14 cellular contexts compared by ENCODE assay signal in the genomic region with DNA sequence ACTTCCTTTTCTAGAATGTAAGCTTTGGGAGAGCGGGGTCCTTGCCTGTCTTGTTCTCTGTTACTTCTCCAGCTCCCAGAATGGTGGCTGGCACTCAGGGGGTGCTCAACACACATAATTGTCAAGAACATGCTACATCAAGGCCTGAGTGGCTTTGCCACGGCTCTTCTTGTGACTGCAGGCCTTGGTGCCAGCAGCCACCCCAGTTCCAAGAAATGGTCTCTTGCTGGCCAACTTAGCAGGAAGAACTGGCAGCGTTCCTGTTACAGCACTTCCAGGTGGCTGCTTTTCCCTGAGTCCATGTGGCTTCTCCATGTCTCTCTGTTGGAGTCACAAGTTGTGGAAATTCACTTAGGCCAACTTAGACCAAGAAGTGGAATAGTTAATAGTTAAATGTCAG. TPM values are rescaled to one million over a fixed set of nuclear protein-coding genes. Genes with fewer than 3 reads are reported as not detected.
"Had no signal": no experiment of that assay in that cellular context is flagged by ENCODE, and none has a peak within 500 bp of the region (broad histone marks: within the 10 kb centered on the region; RNA-seq: fewer than 3 reads in every experiment).

No MANE protein-coding gene starts in this region.

- DNase-seq: activated CD4-positive, alpha-beta T cell treated with anti-CD3 and anti-CD28 coated beads, Interleukin-2, amount 50 U/mL, for 1 hour; activated CD4-positive, CD25-positive, alpha-beta regulatory T cell; activated effector memory CD4-positive, alpha-beta T cell treated with anti-CD3 and anti-CD28 coated beads, Interleukin-2, amount 50 U/mL, for 16 hours; activated T-cell treated with anti-CD3 and anti-CD28 coated beads, Interleukin-2, amount 50 U/mL, for 1 hour; foreskin melanocyte; immature natural killer cell; stimulated activated naive CD4-positive, alpha-beta T cell; transverse colon had no signal

- H3K9me3 ChIP-seq: transverse colon had no signal

- H3K27me3 Mint-ChIP-seq: activated naive CD4-positive, alpha-beta T cell treated with anti-CD3 and anti-CD28 coated beads, Interleukin-2, amount 50 U/mL, for 24 hours had no signal

- H3K27me3 ChIP-seq: transverse colon had no signal

- H3K4me1 Mint-ChIP-seq: mesothelial cell of epicardium had no signal

- H3K27ac ChIP-seq: epithelial cell of prostate, transverse colon had no signal

- H3K4me1 ChIP-seq: transverse colon had no signal

- H3K4me3 ChIP-seq: transverse colon had no signal

- H3K27ac Mint-ChIP-seq: activated naive CD4-positive, alpha-beta T cell treated with anti-CD3 and anti-CD28 coated beads, Interleukin-2, amount 50 U/mL, for 24 hours; mesothelial cell of epicardium had no signal

- H3K4me3 Mint-ChIP-seq: activated naive CD4-positive, alpha-beta T cell treated with anti-CD3 and anti-CD28 coated beads, Interleukin-2, amount 50 U/mL, for 24 hours; mesothelial cell of epicardium; T-helper 1 cell treated with Interleukin-12 subunit alpha and Interleukin-12 subunit beta and Interleukin-4 antibody, amounts not matched to agents 30 μg/mL and 1 μg/mL, for 36 hours had no signal

- H3K36me3 Mint-ChIP-seq: mesothelial cell of epicardium had no signal

- H3K36me3 ChIP-seq: transverse colon had no signal

- H3K9me3 Mint-ChIP-seq: activated naive CD4-positive, alpha-beta T cell treated with anti-CD3 and anti-CD28 coated beads, Interleukin-2, amount 50 U/mL, for 24 hours; mesothelial cell of epicardium; T-helper 1 cell treated with Interleukin-12 subunit alpha and Interleukin-12 subunit beta and Interleukin-4 antibody, amounts not matched to agents 30 μg/mL and 1 μg/mL, for 36 hours had no signal

RNA-seq across cellular contexts. Expression of gene PRKCB, which starts 36.1 kb away (rescaled TPM):
- total RNA-seq: dermis microvascular lymphatic vessel endothelial cell, fibroblast of lung had no signal
